Comparison of ENCODE assay signal across 14 cellular contexts in genomic region chr15:48628832-48629231, GRCh38.
"Had no signal": no experiment of that assay in that cellular context is flagged by ENCODE, and none has a peak within 500 bp of the region (broad histone marks: within the 10 kb centered on the region; RNA-seq: fewer than 3 reads in every experiment).

No MANE protein-coding gene starts in this region.

- H3K9me3 ChIP-seq: neutrophil, spleen, thyroid gland had no signal

- H3K4me3 ChIP-seq: spleen, thyroid gland had no signal

- ATAC-seq: activated T-helper 17 cell treated with anti-CD3 and anti-CD28 coated beads, Interleukin-2, amount 50 U/mL, for 72 hours; natural killer cell; sciatic nerve; stimulated activated naive B cell treated with anti-CD40 and anti-IgM and Interleukin-4, amounts not matched to agents 10 μg/mL and 1 μg/mL and 100 μg/mL, for 72 hours had no signal

- H3K27ac ChIP-seq: neutrophil, spleen had no signal

- H3K36me3 ChIP-seq: neutrophil, spleen, thyroid gland had no signal

- DNase-seq: activated CD4-positive, alpha-beta T cell treated with anti-CD3 and anti-CD28 coated beads, Interleukin-2, amount 50 U/mL, for 48 hours; activated naive CD4-positive, alpha-beta T cell treated with Interleukin-2 at 50 U/mL for 16 hours; activated naive CD8-positive, alpha-beta T cell treated with anti-CD3 and anti-CD28 coated beads, Interleukin-2, amount 10 ng/mL, durations not matched to agents 7 days and 5 days; anterior cingulate cortex; effector CD4-positive, alpha-beta T cell; immature natural killer cell; natural killer cell; spleen; stimulated activated naive B cell treated with anti-CD40 and anti-IgM and Interleukin-4, amounts not matched to agents 10 μg/mL and 1 μg/mL and 100 μg/mL, for 72 hours; T-helper 2 cell; thyroid gland had no signal

- H3K27me3 ChIP-seq: neutrophil, spleen, thyroid gland had no signal
